ENCODE assay signal across 18 cellular contexts in the genomic region with DNA sequence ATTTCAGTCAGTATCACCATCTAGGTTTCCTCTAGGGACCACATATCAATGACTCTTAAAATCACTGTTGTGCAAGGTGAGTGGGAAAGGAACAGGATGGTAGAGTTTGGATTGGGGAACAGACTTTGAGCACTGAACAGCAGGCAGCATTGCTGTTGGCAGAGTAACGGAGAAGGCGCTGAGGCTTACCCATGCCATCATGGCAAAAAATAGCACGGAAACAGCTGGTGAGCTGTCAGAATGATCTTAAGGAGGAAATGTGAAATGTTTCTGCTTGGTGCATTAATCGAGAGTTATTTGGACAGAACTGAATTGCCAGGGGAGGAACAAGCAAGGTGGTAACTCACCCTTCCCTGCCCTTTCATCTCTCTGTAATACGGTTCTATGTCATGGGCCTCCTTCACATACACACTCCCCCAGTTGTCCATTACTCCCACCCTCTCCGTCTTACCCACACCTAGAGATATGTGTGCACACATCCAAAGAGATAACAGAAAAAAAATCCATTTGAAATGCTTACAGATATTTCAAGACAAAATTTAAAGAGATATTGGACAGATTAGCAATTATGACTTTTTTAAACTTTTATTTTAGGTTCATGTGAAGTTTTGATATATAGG.
DNase-seq lines count a peak whose midpoint lies in the region; ATAC-seq, FAIRE-seq and TF ChIP-seq lines count a peak whose summit lies in the region.
"Had no signal": no experiment of that assay in that cellular context is flagged by ENCODE, and none has a peak within 500 bp of the region (broad histone marks: within the 10 kb centered on the region; RNA-seq: fewer than 3 reads in every experiment).

No MANE protein-coding gene starts in this region.

- intact Hi-C loops in left cardiac atrium (cut with DNase I) = no loop called here

- H3K9me3 ChIP-seq in right atrium auricular region = no peaks in the 10 kb centered on the region
- H3K9me3 ChIP-seq: ascending aorta had no signal

- no peaks in the 10 kb centered on the region for H3K36me3 ChIP-seq in right atrium auricular region
- H3K36me3 ChIP-seq: ascending aorta had no signal

- no peak overlapping the region for H3K4me3 ChIP-seq in right atrium auricular region
- H3K4me3 ChIP-seq: ascending aorta had no signal

- no peak overlapping the region for H3K4me3 Mint-ChIP-seq in activated CD4-positive, alpha-beta memory T cell treated with anti-CD3 and anti-CD28 coated beads, Interleukin-2, amount 10 ng/mL, durations not matched to agents 7 days and 5 days
- H3K4me3 Mint-ChIP-seq: WTC11 had no signal

- ATAC-seq in left cardiac atrium = peak; percentile 15 to 40
- no peak for ATAC-seq in GM21825 (IDR thresholded peaks at IDR 0.05; ENCODE audit: unreplicated experiment)
- no peak for ATAC-seq in stimulated activated naive CD8-positive, alpha-beta T cell treated with anti-CD3 and anti-CD28 coated beads, Interleukin-15, Interleukin-2, amounts not matched to agents 100 U/mL and 50 U/mL, for 24 hours
- ATAC-seq: SK-N-SH treated with all-trans-retinoic acid at 6 μM for 48 hours, WTC11 had no signal

- peaks cover 5% of the 10 kb centered on the region for H3K9me3 Mint-ChIP-seq in activated CD4-positive, alpha-beta memory T cell treated with anti-CD3 and anti-CD28 coated beads, Interleukin-2, amount 10 ng/mL, durations not matched to agents 7 days and 5 days

- DNase-seq in left cardiac atrium (no peak), right atrium auricular region (ENCODE audit: low spot score) (no peak), cerebellar nuclear complex (lab: John Stamatoyannopoulos, UW) (peak; percentile 93 to 96), middle frontal gyrus (ENCODE audit: extremely low spot score, low spot score) (peak; percentile 10), urothelium cell line (ENCODE audit: low spot score) (no peak)
- no peak for DNase-seq in stimulated activated naive CD8-positive, alpha-beta T cell treated with anti-CD3 and anti-CD28 coated beads, Interleukin-15, Interleukin-2, amounts not matched to agents 100 U/mL and 50 U/mL, for 24 hours
- no peak for DNase-seq in activated CD4-positive, alpha-beta memory T cell treated with anti-CD3 and anti-CD28 coated beads, Interleukin-2, amount 10 ng/mL, durations not matched to agents 7 days and 5 days
- DNase-seq: activated CD8-positive, alpha-beta memory T cell treated with anti-CD3 and anti-CD28 coated beads, Interleukin-2, amount 50 U/mL, for 4 hours; activated naive CD4-positive, alpha-beta T cell treated with anti-CD3 and anti-CD28 coated beads, Interleukin-2, amount 50 U/mL, for 16 hours; central memory CD4-positive, alpha-beta T cell; NCI-H1436; NCI-H82 had no signal

- no peaks in the 10 kb centered on the region for H3K4me1 ChIP-seq in right atrium auricular region
- H3K4me1 ChIP-seq: ascending aorta had no signal

- POLR2A ChIA-PET in activated CD4-positive, alpha-beta memory T cell treated with anti-CD3 and anti-CD28 coated beads, Interleukin-2, amount 10 ng/mL, durations not matched to agents 7 days and 5 days (lab: Charles Lee) = no interaction called here

- no peaks in the 10 kb centered on the region for H3K4me1 Mint-ChIP-seq in activated CD4-positive, alpha-beta memory T cell treated with anti-CD3 and anti-CD28 coated beads, Interleukin-2, amount 10 ng/mL, durations not matched to agents 7 days and 5 days
- H3K4me1 Mint-ChIP-seq: WTC11 had no signal

- no peaks in the 10 kb centered on the region for H3K27me3 Mint-ChIP-seq in activated CD4-positive, alpha-beta memory T cell treated with anti-CD3 and anti-CD28 coated beads, Interleukin-2, amount 10 ng/mL, durations not matched to agents 7 days and 5 days

- no peak overlapping the region for H3K27ac Mint-ChIP-seq in activated CD4-positive, alpha-beta memory T cell treated with anti-CD3 and anti-CD28 coated beads, Interleukin-2, amount 10 ng/mL, durations not matched to agents 7 days and 5 days
- H3K27ac Mint-ChIP-seq: WTC11 had no signal

- FAIRE-seq in urothelium cell line (lab: Jason Lieb, UNC) = peak; percentile 42
- FAIRE-seq: H54 had no signal

- H3K27me3 ChIP-seq in right atrium auricular region = no peaks in the 10 kb centered on the region
- H3K27me3 ChIP-seq: ascending aorta had no signal

- CTCF ChIA-PET in activated CD4-positive, alpha-beta memory T cell treated with anti-CD3 and anti-CD28 coated beads, Interleukin-2, amount 10 ng/mL, durations not matched to agents 7 days and 5 days (lab: Charles Lee) = no interaction called here

- H3K27ac ChIP-seq in right atrium auricular region = no peak overlapping the region
- H3K27ac ChIP-seq: ascending aorta, KMS-11 had no signal

- TF ChIP-seq CTCF in right atrium auricular region (IDR thresholded peaks at IDR 0.05) = no peak

- H3K36me3 Mint-ChIP-seq in activated CD4-positive, alpha-beta memory T cell treated with anti-CD3 and anti-CD28 coated beads, Interleukin-2, amount 10 ng/mL, durations not matched to agents 7 days and 5 days (ENCODE audit: low read depth) = no peaks in the 10 kb centered on the region

Comparison
In these comparisons a context has a peak if more than half of its experiments do, and no peak if none do; other contexts are left out.
1. ATAC-seq: peak in left cardiac atrium (2 of 2); none in GM21825 (single experiment) and stimulated activated naive CD8-positive, alpha-beta T cell treated with anti-CD3 and anti-CD28 coated beads, Interleukin-15, Interleukin-2, amounts not matched to agents 100 U/mL and 50 U/mL, for 24 hours (single experiment).
2. DNase-seq: peak in cerebellar nuclear complex (2 of 2) and middle frontal gyrus (single experiment); none in left cardiac atrium (single experiment), right atrium auricular region (single experiment), urothelium cell line (single experiment), stimulated activated naive CD8-positive, alpha-beta T cell treated with anti-CD3 and anti-CD28 coated beads, Interleukin-15, Interleukin-2, amounts not matched to agents 100 U/mL and 50 U/mL, for 24 hours (single experiment) and activated CD4-positive, alpha-beta memory T cell treated with anti-CD3 and anti-CD28 coated beads, Interleukin-2, amount 10 ng/mL, durations not matched to agents 7 days and 5 days (single experiment).